9 cellular contexts compared by ENCODE assay signal in genomic region chr1:214584805-214585766, GRCh38. TPM values are rescaled to one million over a fixed set of nuclear protein-coding genes. Genes with fewer than 3 reads are reported as not detected.
DNase-seq lines count a peak whose midpoint lies in the region; ATAC-seq, FAIRE-seq and TF ChIP-seq lines count a peak whose summit lies in the region.
"Had no signal": no experiment of that assay in that cellular context is flagged by ENCODE, and none has a peak within 500 bp of the region (broad histone marks: within the 10 kb centered on the region; RNA-seq: fewer than 3 reads in every experiment).

No MANE protein-coding gene starts in this region.

- H3K9me3 Mint-ChIP-seq in activated T-cell treated with anti-CD3 and anti-CD28 coated beads, Interleukin-2, amount 50 U/mL, for 4 hours: no peaks in the 10 kb centered on the region

- H3K9me1 ChIP-seq in K562 (ENCODE audit: control insufficient read depth, insufficient read depth, low read length): no peaks in the 10 kb centered on the region

- H2AFZ ChIP-seq in K562 (ENCODE audit: low read depth, low read length) (no peak overlapping the region), HepG2 (ENCODE audit: low read length) (no peak overlapping the region)

- POLR2A ChIA-PET in K562 (lab: Yijun Ruan, JAX) (interaction anchor here (0.6 kb wide), 1 partner anchor 310 kb away, joined by 3 read pairs; no protein-coding TSS in a partner anchor), HepG2 (lab: Yijun Ruan, JAX) (no interaction called here)

- H3K4me1 ChIP-seq in K562 (replicated peaks in 1 of 2; ENCODE audit: control insufficient read depth in 2 of 2, insufficient read depth in 2 of 2, low read length in 2 of 2) (no peaks in the 10 kb centered on the region), HepG2 (ENCODE audit: insufficient read depth, low read length) (no peaks in the 10 kb centered on the region)

- TF ChIP-seq POLR2A in K562 (conservative IDR thresholded peaks at IDR 0.05): no peak
- TF ChIP-seq POLR2A in HepG2 (IDR thresholded peaks at IDR 0.05; ENCODE audit: insufficient read depth in 1 of 2, low read depth in 2 of 2, low read length in 2 of 2): no peak

- H3K27ac ChIP-seq in K562 (ENCODE audit: extremely low read depth, low read depth, low read length) (no peak overlapping the region), HepG2 (ENCODE audit: extremely low read length, insufficient read depth, low read length) (no peak overlapping the region)

- peaks cover 2% of the 10 kb centered on the region for H3K27me3 Mint-ChIP-seq in activated T-cell treated with anti-CD3 and anti-CD28 coated beads, Interleukin-2, amount 50 U/mL, for 4 hours (ENCODE audit: low read depth)

- TF ChIP-seq EP300 in K562 (IDR thresholded peaks at IDR 0.05; ENCODE audit: low read length): no peak
- TF ChIP-seq EP300 in HepG2 (IDR thresholded peaks at IDR 0.05; ENCODE audit: low read depth in 2 of 2, low read length in 2 of 2): no peak
- no peak for TF ChIP-seq EP300 in HepG2 (CRISPR knock-in tag; IDR thresholded peaks at IDR 0.05; ENCODE audit: borderline replicate concordance)

- 0% methylated on average over 1 of the region's 1 CpG for WGBS in K562 (ENCODE audit: insufficient coverage, low coverage, missing lambda C conversion rate)
- 8% methylated on average over 1 of the region's 1 CpG for WGBS in HepG2 (ENCODE audit: low lambda C conversion rate)

- no TSS peak for BruUV-seq in K562 (replicated peaks; lab: Mats Ljungman, UMichigan)
- no TSS peak for BruUV-seq in HepG2 (replicated peaks; lab: Mats Ljungman, UMichigan)

- FAIRE-seq in K562 (lab: Jason Lieb, UNC) (peak; percentile 29), HepG2 (lab: Jason Lieb, UNC) (peak; percentile 56)
- FAIRE-seq: colon had no signal

- TF ChIP-seq RAD21 in K562 (CRISPR knock-in tag; conservative IDR thresholded peaks at IDR 0.05 in 1 of 2, IDR thresholded peaks at IDR 0.05 in 1 of 2) (peak; percentile 70 to 80), HepG2 (CRISPR knock-in tag; IDR thresholded peaks at IDR 0.05) (peak; percentile 56; the same call in 1 of the 2 replicates)

- CTCF ChIA-PET in K562 (lab: Yijun Ruan, JAX; ENCODE audit: low intra/inter-chr PET ratio): no interaction called here
- CTCF ChIA-PET in HepG2 (lab: Yijun Ruan, JAX; ENCODE audit: low intra/inter-chr PET ratio, low total read pairs): interaction anchor here (1.6 to 1.9 kb wide), 2 partner anchors 196 to 252 kb away, joined by 18 to 29 read pairs; no protein-coding TSS in a partner anchor

- intact Hi-C loops in K562 (cut with micrococcal nuclease): loop anchor here (1.0 to 10.0 kb wide), 4 partner anchors 197 to 373 kb away; no protein-coding TSS in a partner anchor
- intact Hi-C loops in HepG2 (cut with micrococcal nuclease; ENCODE audit: unreplicated experiment): loop anchor here (1.0 to 10.0 kb wide), 4 partner anchors 197 to 370 kb away; no protein-coding TSS in a partner anchor
- intact Hi-C loops in posterior vena cava (cut with DNase I): loop anchor here (2.0 to 10.0 kb wide), 3 partner anchors 200 to 252 kb away; no protein-coding TSS in a partner anchor

- H3K9ac ChIP-seq in K562 (ENCODE audit: insufficient read depth in 1 of 2, low read depth in 2 of 2, low read length in 2 of 2): no peak overlapping the region
- H3K9ac ChIP-seq in HepG2 (ENCODE audit: insufficient read depth, low read depth, low read length): no peak overlapping the region

- H3K79me2 ChIP-seq in K562 (ENCODE audit: control insufficient read depth, insufficient read depth, low read length) (no peaks in the 10 kb centered on the region), HepG2 (ENCODE audit: insufficient read depth, low read length) (no peaks in the 10 kb centered on the region)

- no peak overlapping the region for H3K4me3 ChIP-seq in K562
- no peak overlapping the region for H3K4me3 ChIP-seq in HepG2 (replicated peaks in 1 of 3; ENCODE audit: insufficient read depth in 1 of 3, low read depth in 2 of 3, low read length in 3 of 3)

- H3K36me3 ChIP-seq in K562 (ENCODE audit: control insufficient read depth, insufficient read depth, low read length) (no peaks in the 10 kb centered on the region), HepG2 (replicated peaks in 1 of 2; ENCODE audit: control insufficient read depth in 1 of 2, insufficient read depth in 2 of 2, low read length in 2 of 2) (no peaks in the 10 kb centered on the region)

- H3K9me3 ChIP-seq in K562 (replicated peaks; ENCODE audit: control insufficient read depth, insufficient read depth, low read depth, low read length) (no peaks in the 10 kb centered on the region), HepG2 (ENCODE audit: low read length) (no peaks in the 10 kb centered on the region)

- peak; percentile 41 to 65 for ATAC-seq in activated T-cell treated with anti-CD3 and anti-CD28 coated beads, Interleukin-2, amount 50 U/mL, for 4 hours
- ATAC-seq in HG02840 (IDR thresholded peaks at IDR 0.05; ENCODE audit: low FRiP score, unreplicated experiment) (peak; percentile 52), K562 (peak; percentile 88), HepG2 (peak; percentile 80)

- DNase-seq in activated T-cell treated with anti-CD3 and anti-CD28 coated beads, Interleukin-2, amount 50 U/mL, for 4 hours: no peak
- no peak for DNase-seq in activated T-cell treated with anti-CD3 and anti-CD28 coated beads for 4 hours
- peak; percentile 68 for DNase-seq in NCI-H2171 treated with DMSO at 0.1 percent for 48 hours (lab: John Stamatoyannopoulos, UW)
- DNase-seq in K562 (ENCODE audit: extremely low read depth in 1 of 4, low spot score in 3 of 4): peak in 3 of 4 experiments; percentile 19 to 23 (median 21)
- DNase-seq in HepG2 (ENCODE audit: low spot score): peak; percentile 31
- no peak for DNase-seq in NCI-H774 (lab: John Stamatoyannopoulos, UW)
- no peak for DNase-seq in posterior vena cava (ENCODE audit: low spot score)

- H3K4me2 ChIP-seq in K562 (ENCODE audit: insufficient read depth, low read length) (no peak overlapping the region), HepG2 (ENCODE audit: low read depth, low read length) (no peak overlapping the region)

- no peaks in the 10 kb centered on the region for H3K4me1 Mint-ChIP-seq in activated T-cell treated with anti-CD3 and anti-CD28 coated beads, Interleukin-2, amount 50 U/mL, for 4 hours (ENCODE audit: low read depth)

- TF ChIP-seq CTCF in K562 (IDR thresholded peaks at IDR 0.05 in 2 of 3, conservative IDR thresholded peaks at IDR 0.05 in 1 of 3; ENCODE audit: insufficient read depth in 2 of 3, low read depth in 1 of 3, low read length in 3 of 3) (peak; percentile 24 to 72 (median 41); a peak in 4 of 6 replicates), HepG2 (CRISPR knock-in tag; IDR thresholded peaks at IDR 0.05) (peak; percentile 68)

- H3K27me3 ChIP-seq in K562 (ENCODE audit: control insufficient read depth in 2 of 2, insufficient read depth in 2 of 2, low read length in 2 of 2): peaks cover 2 to 8% of the 10 kb centered on the region in 2 experiments; a peak in 3 of 5 replicates
- H3K27me3 ChIP-seq in HepG2 (ENCODE audit: control insufficient read depth in 1 of 2, insufficient read depth in 2 of 2, low read length in 2 of 2): peaks cover 2 to 4% of the 10 kb centered on the region in 2 experiments; a peak in 1 of 5 replicates

- H3K4me3 Mint-ChIP-seq in activated T-cell treated with anti-CD3 and anti-CD28 coated beads, Interleukin-2, amount 50 U/mL, for 4 hours: no peak overlapping the region

- no peaks in the 10 kb centered on the region for H4K20me1 ChIP-seq in K562 (replicated peaks; ENCODE audit: control insufficient read depth, insufficient read depth, low read length)
- H4K20me1 ChIP-seq in HepG2 (ENCODE audit: insufficient read depth, low read length): no peaks in the 10 kb centered on the region

- in situ Hi-C loops in K562 (cut with MboI) (loop anchor here (5.0 kb wide), 1 partner anchor 248 kb away; no protein-coding TSS in a partner anchor), HepG2 (cut with HindIII; ENCODE audit: extremely low pct_ligation_motif_present, low pct_unique_long_range_greater_than_20kb) (loop anchor here (5.0 to 10.0 kb wide), 3 partner anchors 193 to 370 kb away; no protein-coding TSS in a partner anchor)

- no peaks in the 10 kb centered on the region for H3K36me3 Mint-ChIP-seq in activated T-cell treated with anti-CD3 and anti-CD28 coated beads, Interleukin-2, amount 50 U/mL, for 4 hours (ENCODE audit: insufficient read depth)

RNA-seq across cellular contexts. Expression of gene CENPF, which starts 17.9 kb away (rescaled TPM):
- total RNA-seq in activated T-cell treated with anti-CD3 and anti-CD28 coated beads, Interleukin-2, amount 50 U/mL, for 4 hours: 1 to 10 TPM; 3.5 to 4.6 (median 3.5) TPM
- total RNA-seq in K562 (2011; cell fraction: chromatin; rRNA removed; ENCODE audit: low replicate concordance): 21.7 and 130 TPM in 2 replicates
- total RNA-seq in K562 (2011; cell fraction: nucleolus; rRNA removed): 11.8 and 20.9 TPM in 2 replicates
- total RNA-seq in K562 (2011; cell fraction: nucleoplasm; rRNA removed): 40.8 and 50.3 TPM in 2 replicates
- total RNA-seq in K562 (2014; rRNA removed) (76.9 and 91.6 TPM in 2 replicates), K562 (2014; rRNA removed; fragmentation: Illumina TruSeq; extraction: Trizol) (180 and 214 TPM in 2 replicates), K562 (2015; rRNA removed; fragmentation: Illumina TruSeq; extraction: Trizol) (142 and 153 TPM in 2 replicates), K562 (2021) (98.2 and 102 TPM in 2 replicates), HepG2 (2016; rRNA removed; fragmentation: Illumina TruSeq; extraction: Trizol) (84.9 and 128 TPM in 2 replicates), posterior vena cava (1 to 10 TPM in 1 of 2 donors, under 1 TPM in 1; 0.52 to 1.3 TPM)
- polyA plus RNA-seq in K562 (2011; rRNA removed) (46.4 and 64.5 TPM in 2 replicates), K562 (2014; fragmentation: Illumina TruSeq; extraction: Trizol) (118 TPM in 2 replicates), K562 (2014; fragmentation: Nextera tagmentation; extraction: Ambion mirVana) (10 to 100 TPM; 50.6 to 92.6 TPM), K562 (2014; rRNA removed) (54.1 and 98.3 TPM in 2 replicates), HepG2 (2011; rRNA removed) (8.8 and 14.7 TPM in 2 replicates)
- polyA plus RNA-seq in K562 (2011; cell fraction: cytosol; rRNA removed): 8.8 and 16.0 TPM in 2 replicates
- 52.2 and 53.8 TPM in 2 replicates for polyA plus RNA-seq in K562 (2011; cell fraction: nucleus; rRNA removed)
- 48.5 and 70.8 TPM in 2 replicates for polyA plus RNA-seq in K562 (2012)
- polyA minus RNA-seq in K562 (2011; rRNA and poly(A)+ RNA removed): 99.3 and 119 TPM in 2 replicates
- polyA minus RNA-seq in K562 (2011; cell fraction: cytosol; rRNA and poly(A)+ RNA removed): 46.6 and 50.8 TPM in 2 replicates
- 35.7 and 70.4 TPM in 2 replicates for polyA minus RNA-seq in K562 (2011; cell fraction: nucleus; rRNA and poly(A)+ RNA removed)
- total RNA-seq in HepG2 (2016; cell fraction: cytosol; rRNA removed; fragmentation: Illumina TruSeq; extraction: Trizol; ENCODE audit: low read depth): 4.7 and 7.1 TPM in 2 replicates
- total RNA-seq in HepG2 (2016; cell fraction: insoluble cytoplasmic fraction; rRNA removed; fragmentation: Illumina TruSeq; extraction: Trizol): 81.2 and 116 TPM in 2 replicates
- total RNA-seq in HepG2 (2016; cell fraction: membrane; rRNA removed; fragmentation: Illumina TruSeq; extraction: Trizol): 15.6 and 16.3 TPM in 2 replicates
- total RNA-seq in HepG2 (2016; cell fraction: nucleus; rRNA removed; fragmentation: Illumina TruSeq; extraction: Trizol): 88.9 and 92.7 TPM in 2 replicates
- 5.8 TPM in 2 replicates for polyA plus RNA-seq in HepG2 (2011; cell fraction: cytosol; rRNA removed)
- 12.3 and 16.2 TPM in 2 replicates for polyA plus RNA-seq in HepG2 (2011; cell fraction: nucleus; rRNA removed)
- 11.0 and 37.7 TPM in 2 replicates for polyA plus RNA-seq in HepG2 (2012)
- 1.6 and 2.5 TPM in 2 replicates for polyA plus RNA-seq in HepG2 (2016; cell fraction: cytosol; fragmentation: Illumina TruSeq; extraction: Trizol; ENCODE audit: low read depth)
- polyA plus RNA-seq in HepG2 (2016; cell fraction: insoluble cytoplasmic fraction; fragmentation: Illumina TruSeq; extraction: Trizol; ENCODE audit: low read depth): 117 and 121 TPM in 2 replicates
- polyA plus RNA-seq in HepG2 (2016; cell fraction: membrane; fragmentation: Illumina TruSeq; extraction: Trizol; ENCODE audit: low read depth): 3.2 and 3.8 TPM in 2 replicates
- polyA plus RNA-seq in HepG2 (2016; cell fraction: nucleus; fragmentation: Illumina TruSeq; extraction: Trizol; ENCODE audit: insufficient read depth, low read depth): 120 and 130 TPM in 2 replicates
- 3.5 and 20.6 TPM in 2 replicates for polyA minus RNA-seq in HepG2 (2011; rRNA and poly(A)+ RNA removed; ENCODE audit: low replicate concordance)
- polyA minus RNA-seq in HepG2 (2011; cell fraction: cytosol; rRNA and poly(A)+ RNA removed): 13.0 and 18.9 TPM in 2 replicates
- 30.3 and 42.6 TPM in 2 replicates for polyA minus RNA-seq in HepG2 (2011; cell fraction: nucleus; rRNA and poly(A)+ RNA removed)

RNA-seq across cellular contexts. Expression of gene PTPN14, which starts 33.7 kb away (rescaled TPM):
- 1 to 10 TPM; 1.3 to 3.1 (median 1.8) TPM for total RNA-seq in activated T-cell treated with anti-CD3 and anti-CD28 coated beads, Interleukin-2, amount 50 U/mL, for 4 hours
- total RNA-seq in K562 (2011; cell fraction: chromatin; rRNA removed; ENCODE audit: low replicate concordance): not detected in 2 replicates
- total RNA-seq in K562 (2011; cell fraction: nucleolus; rRNA removed): not detected in 2 replicates
- 0.08 TPM in 1 of 2 replicates, not detected in the other for total RNA-seq in K562 (2011; cell fraction: nucleoplasm; rRNA removed)
- total RNA-seq in K562 (2014; rRNA removed) (not detected in 2 replicates), K562 (2014; rRNA removed; fragmentation: Illumina TruSeq; extraction: Trizol) (not detected in 2 replicates), K562 (2015; rRNA removed; fragmentation: Illumina TruSeq; extraction: Trizol) (not detected in 2 replicates), K562 (2021) (0.29 TPM in 2 replicates), HepG2 (2016; rRNA removed; fragmentation: Illumina TruSeq; extraction: Trizol) (4.7 and 8.4 TPM in 2 replicates), posterior vena cava (10 to 100 TPM; 36.9 to 51.5 TPM)
- polyA plus RNA-seq in K562 (2011; rRNA removed) (0.03 TPM in 1 of 2 replicates, not detected in the other), K562 (2014; fragmentation: Illumina TruSeq; extraction: Trizol) (not detected in 2 replicates), K562 (2014; fragmentation: Nextera tagmentation; extraction: Ambion mirVana) (under 1 TPM in 1 of 2 experiments, not detected in 1; 0.01 TPM), K562 (2014; rRNA removed) (0.04 TPM in 1 of 2 replicates, not detected in the other), HepG2 (2011; rRNA removed) (3.8 and 3.9 TPM in 2 replicates)
- polyA plus RNA-seq in K562 (2011; cell fraction: cytosol; rRNA removed): under 0.01 and 0.03 TPM in 2 replicates
- polyA plus RNA-seq in K562 (2011; cell fraction: nucleus; rRNA removed): 0.03 TPM in 1 of 2 replicates, not detected in the other
- 0.04 and 0.11 TPM in 2 replicates for polyA plus RNA-seq in K562 (2012)
- polyA minus RNA-seq in K562 (2011; rRNA and poly(A)+ RNA removed): under 0.01 and 0.03 TPM in 2 replicates
- polyA minus RNA-seq in K562 (2011; cell fraction: cytosol; rRNA and poly(A)+ RNA removed): not detected in 2 replicates
- not detected in 2 replicates for polyA minus RNA-seq in K562 (2011; cell fraction: nucleus; rRNA and poly(A)+ RNA removed)
- 0.62 and 1.8 TPM in 2 replicates for total RNA-seq in HepG2 (2016; cell fraction: cytosol; rRNA removed; fragmentation: Illumina TruSeq; extraction: Trizol; ENCODE audit: low read depth)
- 4.2 and 7.6 TPM in 2 replicates for total RNA-seq in HepG2 (2016; cell fraction: insoluble cytoplasmic fraction; rRNA removed; fragmentation: Illumina TruSeq; extraction: Trizol)
- total RNA-seq in HepG2 (2016; cell fraction: membrane; rRNA removed; fragmentation: Illumina TruSeq; extraction: Trizol): 3.1 TPM in 2 replicates
- total RNA-seq in HepG2 (2016; cell fraction: nucleus; rRNA removed; fragmentation: Illumina TruSeq; extraction: Trizol): 7.0 and 8.7 TPM in 2 replicates
- polyA plus RNA-seq in HepG2 (2011; cell fraction: cytosol; rRNA removed): 2.5 and 3.0 TPM in 2 replicates
- polyA plus RNA-seq in HepG2 (2011; cell fraction: nucleus; rRNA removed): 4.6 and 5.5 TPM in 2 replicates
- 2.9 and 3.3 TPM in 2 replicates for polyA plus RNA-seq in HepG2 (2012)
- polyA plus RNA-seq in HepG2 (2016; cell fraction: cytosol; fragmentation: Illumina TruSeq; extraction: Trizol; ENCODE audit: low read depth): 0.25 and 0.35 TPM in 2 replicates
- 3.8 and 4.5 TPM in 2 replicates for polyA plus RNA-seq in HepG2 (2016; cell fraction: insoluble cytoplasmic fraction; fragmentation: Illumina TruSeq; extraction: Trizol; ENCODE audit: low read depth)
- 0.82 and 1.2 TPM in 2 replicates for polyA plus RNA-seq in HepG2 (2016; cell fraction: membrane; fragmentation: Illumina TruSeq; extraction: Trizol; ENCODE audit: low read depth)
- 2.7 and 4.5 TPM in 2 replicates for polyA plus RNA-seq in HepG2 (2016; cell fraction: nucleus; fragmentation: Illumina TruSeq; extraction: Trizol; ENCODE audit: insufficient read depth, low read depth)
- polyA minus RNA-seq in HepG2 (2011; rRNA and poly(A)+ RNA removed; ENCODE audit: low replicate concordance): 16.6 and 45.9 TPM in 2 replicates
- polyA minus RNA-seq in HepG2 (2011; cell fraction: cytosol; rRNA and poly(A)+ RNA removed): 4.8 and 5.0 TPM in 2 replicates
- 10.2 and 13.1 TPM in 2 replicates for polyA minus RNA-seq in HepG2 (2011; cell fraction: nucleus; rRNA and poly(A)+ RNA removed)

Comparison
In these comparisons a context has a peak if more than half of its experiments do, and no peak if none do; other contexts are left out.
1. DNase-seq: peak in NCI-H2171 treated with DMSO at 0.1 percent for 48 hours (single experiment), K562 (3 of 4) and HepG2 (single experiment); none in activated T-cell treated with anti-CD3 and anti-CD28 coated beads, Interleukin-2, amount 50 U/mL, for 4 hours (single experiment), activated T-cell treated with anti-CD3 and anti-CD28 coated beads for 4 hours (single experiment), NCI-H774 (single experiment) and posterior vena cava (single experiment).
2. Peak in every context shown above with its lines, with median percentiles within 50 percentile points of each other: ATAC-seq.